33 cellular contexts compared by ENCODE assay signal in the genomic region with DNA sequence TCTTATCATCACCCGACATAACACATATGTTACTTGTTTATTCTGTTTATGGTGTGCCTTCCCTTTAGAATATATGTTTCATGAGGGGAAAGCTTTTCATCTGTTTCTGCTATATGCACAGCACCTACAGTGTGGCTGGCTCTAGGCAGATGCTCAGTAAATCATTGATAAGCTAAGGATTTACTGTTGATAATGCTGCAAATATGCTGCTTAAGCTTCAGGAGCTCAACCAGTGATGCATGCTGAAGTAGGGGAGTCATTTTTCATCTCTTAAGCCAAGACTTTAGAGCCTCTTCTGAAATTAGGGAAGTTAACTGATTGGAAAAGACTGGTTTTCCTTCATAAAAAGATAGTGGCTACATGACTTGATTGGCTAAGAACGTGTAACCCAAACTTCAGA. TPM values are rescaled to one million over a fixed set of nuclear protein-coding genes. Genes with fewer than 3 reads are reported as not detected.
"Had no signal": no experiment of that assay in that cellular context is flagged by ENCODE, and none has a peak within 500 bp of the region (broad histone marks: within the 10 kb centered on the region; RNA-seq: fewer than 3 reads in every experiment).

No MANE protein-coding gene starts in this region.

- H3K27me3 ChIP-seq: brain microvascular endothelial cell had no signal

- H3K36me3 ChIP-seq: brain microvascular endothelial cell had no signal

- H3K4me3 ChIP-seq: K562, SK-N-MC had no signal

- ATAC-seq: activated CD8-positive, alpha-beta memory T cell treated with anti-CD3 and anti-CD28 coated beads, Interleukin-2, amount 10 ng/mL, durations not matched to agents 7 days and 5 days; activated naive CD8-positive, alpha-beta T cell treated with anti-CD3 and anti-CD28 coated beads, Interleukin-2, amount 50 U/mL, for 24 hours; K562; Panc1 had no signal

- DNase-seq: activated CD4-positive, alpha-beta memory T cell treated with anti-CD3 and anti-CD28 coated beads, Interleukin-2, amount 10 ng/mL, durations not matched to agents 7 days and 5 days; activated CD4-positive, alpha-beta T cell treated with anti-CD3 and anti-CD28 coated beads for 1 hour; activated CD4-positive, alpha-beta T cell treated with anti-CD3 and anti-CD28 coated beads for 48 hours; activated CD4-positive, CD25-positive, alpha-beta regulatory T cell; activated CD8-positive, alpha-beta memory T cell treated with anti-CD3 and anti-CD28 coated beads for 24 hours; activated CD8-positive, alpha-beta memory T cell treated with anti-CD3 and anti-CD28 coated beads, Interleukin-2, amount 10 ng/mL, durations not matched to agents 7 days and 5 days; activated CD8-positive, alpha-beta memory T cell treated with anti-CD3 and anti-CD28 coated beads, Interleukin-2, amount 50 U/mL, for 48 hours; activated effector memory CD4-positive, alpha-beta T cell treated with Interleukin-2 at 50 U/mL for 16 hours; activated naive CD4-positive, alpha-beta T cell treated with anti-CD3 and anti-CD28 coated beads, Interleukin-2, amount 10 ng/mL, durations not matched to agents 7 days and 5 days; activated naive CD8-positive, alpha-beta T cell treated with anti-CD3 and anti-CD28 coated beads, Interleukin-2, amount 50 U/mL, for 24 hours; activated T-cell treated with anti-CD3 and anti-CD28 coated beads, Interleukin-2, amount 50 U/mL, for 48 hours; amniotic stem cell; brain microvascular endothelial cell; central memory CD4-positive, alpha-beta T cell; NCI-H1092 treated with DMSO at 0.1 percent for 48 hours; NCI-H1417; NCI-H146; NCI-H187; NCI-H2029 treated with DMSO at 0.1 percent for 48 hours; NCI-H2107; NCI-H2171 treated with DMSO at 0.1 percent for 48 hours; NCI-H2227 treated with DMSO at 0.1 percent for 48 hours; NCI-H510A treated with DMSO at 0.1 percent for 48 hours; NCI-H526 treated with DMSO at 0.1 percent for 48 hours; NCI-H774; SHP77 treated with DMSO at 0.1 percent for 48 hours; T-helper 1 cell; T-helper 2 cell; T-helper 9 cell had no signal

- H3K27ac ChIP-seq: brain microvascular endothelial cell, SK-N-MC, VCaP had no signal

RNA-seq across cellular contexts. Expression of gene FAT4, which starts 16.4 kb away (rescaled TPM):
- total RNA-seq: activated CD4-positive, alpha-beta memory T cell treated with anti-CD3 and anti-CD28 coated beads, Interleukin-2, amount 10 ng/mL, durations not matched to agents 7 days and 5 days; activated CD8-positive, alpha-beta memory T cell treated with anti-CD3 and anti-CD28 coated beads, Interleukin-2, amount 10 ng/mL, durations not matched to agents 7 days and 5 days; K562 had no signal
